ENCODE assay signal across 34 cellular contexts in genomic region chr3:171663805-171664204, GRCh38.
"Had no signal": no experiment of that assay in that cellular context is flagged by ENCODE, and none has a peak within 500 bp of the region (broad histone marks: within the 10 kb centered on the region; RNA-seq: fewer than 3 reads in every experiment).

No MANE protein-coding gene starts in this region.

- H3K4me1 ChIP-seq: body of pancreas, breast epithelium had no signal

- H3K4me3 ChIP-seq: adrenal gland, body of pancreas, breast epithelium had no signal

- ATAC-seq: activated CD8-positive, alpha-beta T cell treated with anti-CD3 and anti-CD28 coated beads for 36 hours; activated naive CD4-positive, alpha-beta T cell treated with anti-CD3 and anti-CD28 coated beads, Interleukin-2, amount 50 U/mL, for 72 hours; activated T-cell treated with anti-CD3 and anti-CD28 coated beads, Interleukin-2, amount 50 U/mL, for 4 hours; activated T-cell treated with anti-CD3 and anti-CD28 coated beads, Interleukin-2, amount 50 U/mL, for 72 hours; activated T-helper 17 cell treated with anti-CD3 and anti-CD28 coated beads, Interleukin-2, amount 50 U/mL, for 72 hours; body of pancreas had no signal

- H3K27ac ChIP-seq: adrenal gland, body of pancreas, brain microvascular endothelial cell, breast epithelium, VCaP had no signal

- FAIRE-seq: astrocyte, TTC549 had no signal

- H3K9me3 ChIP-seq: adrenal gland, body of pancreas, breast epithelium had no signal

- H3K27me3 ChIP-seq: adrenal gland, body of pancreas, brain microvascular endothelial cell, breast epithelium had no signal

- H3K36me3 ChIP-seq: breast epithelium had no signal

- DNase-seq: activated B cell treated with CpG ODN at 0.5 μM for 24 hours; activated CD4-positive, alpha-beta memory T cell treated with anti-CD3 and anti-CD28 coated beads for 36 hours; activated CD4-positive, alpha-beta T cell treated with anti-CD3 and anti-CD28 coated beads for 4 hours; activated CD4-positive, alpha-beta T cell treated with anti-CD3 and anti-CD28 coated beads, Interleukin-2, amount 10 ng/mL, durations not matched to agents 24 days and 14 days; activated CD4-positive, alpha-beta T cell treated with anti-CD3 and anti-CD28 coated beads, Interleukin-2, amount 50 U/mL, for 1 hour; activated CD4-positive, alpha-beta T cell treated with anti-CD3 and anti-CD28 coated beads, Interleukin-2, amount 50 U/mL, for 4 hours; activated CD4-positive, CD25-positive, alpha-beta regulatory T cell treated with anti-CD3 and anti-CD28 coated beads, Interleukin-2, amount 50 U/mL, for 72 hours; activated CD8-positive, alpha-beta memory T cell treated with anti-CD3 and anti-CD28 coated beads, Interleukin-2, amount 50 U/mL, for 4 hours; activated CD8-positive, alpha-beta T cell treated with anti-CD3 and anti-CD28 coated beads for 36 hours; activated effector memory CD4-positive, alpha-beta T cell treated with anti-CD3 and anti-CD28 coated beads, Interleukin-2, amount 50 U/mL, for 16 hours; activated gamma-delta T cell treated with Interleukin-2 at 50 U/mL for 16 hours; activated naive CD4-positive, alpha-beta T cell; activated naive CD4-positive, alpha-beta T cell treated with anti-CD3 and anti-CD28 coated beads for 36 hours; activated naive CD4-positive, alpha-beta T cell treated with anti-CD3 and anti-CD28 coated beads, Interleukin-2, amount 50 U/mL, for 16 hours; activated naive CD8-positive, alpha-beta T cell treated with anti-CD3 and anti-CD28 coated beads for 36 hours; activated T-cell treated with anti-CD3 and anti-CD28 coated beads for 4 hours; activated T-cell treated with anti-CD3 and anti-CD28 coated beads, Interleukin-2, amount 50 U/mL, for 1 hour; activated T-cell treated with anti-CD3 and anti-CD28 coated beads, Interleukin-2, amount 50 U/mL, for 4 hours; activated T-cell treated with anti-CD3 and anti-CD28 coated beads, Interleukin-2, amount 50 U/mL, for 72 hours; adrenal gland; amniotic stem cell; aorta; body of pancreas; brain microvascular endothelial cell; central memory CD4-positive, alpha-beta T cell; T-helper 1 cell; T-helper 2 cell; T-helper 9 cell had no signal
